Comparison of ENCODE assay signal across 8 cellular contexts in genomic region chr10:95290801-95291633, GRCh38. TPM values are rescaled to one million over a fixed set of nuclear protein-coding genes. Genes with fewer than 3 reads are reported as not detected.
DNase-seq lines count a peak whose midpoint lies in the region; ATAC-seq, FAIRE-seq and TF ChIP-seq lines count a peak whose summit lies in the region.

Gene PDLIM1 (minus strand): TSS chr10:95291003. CDS start chr10:95290915, 88 bp downstream.

- H3K4me2 ChIP-seq in hepatocyte = peak within 1 kb of the TSS; percentile 78

- no peaks in the 10 kb centered on the region for H3K36me3 ChIP-seq in Peyer's patch
- no peaks in the 10 kb centered on the region for H3K36me3 ChIP-seq in ascending aorta
- H3K36me3 ChIP-seq in hepatocyte (replicated peaks; ENCODE audit: insufficient read depth, low read depth) = no peaks in the 10 kb centered on the region
- no peaks in the 10 kb centered on the region for H3K36me3 ChIP-seq in sigmoid colon

- H2AFZ ChIP-seq in hepatocyte = peak within 1 kb of the TSS; percentile 79

- peaks cover 44% of the 10 kb centered on the region for H3K79me2 ChIP-seq in hepatocyte

- intact Hi-C loops in ascending aorta (cut with DNase I) (loop anchor here (1.0 to 2.0 kb wide), 3 partner anchors 16 to 44 kb away; no protein-coding TSS in a partner anchor), sigmoid colon (cut with DNase I) (loop anchor here (5.0 kb wide), 1 partner anchor 44 kb away; no protein-coding TSS in a partner anchor)

- H3K4me1 ChIP-seq in Peyer's patch = peaks cover 0 to 49% (median 20%) of the 10 kb centered on the region in 4 donors
- peaks cover 8 to 32% of the 10 kb centered on the region in 2 donors for H3K4me1 ChIP-seq in ascending aorta
- H3K4me1 ChIP-seq in hepatocyte (ENCODE audit: insufficient read depth) = peaks cover 20% of the 10 kb centered on the region
- H3K4me1 ChIP-seq in sigmoid colon = peaks cover 0 to 51% (median 9%) of the 10 kb centered on the region in 4 donors

- TF ChIP-seq POLR2A in Peyer's patch (IDR thresholded peaks at IDR 0.05) = peak; percentile 97 to 98
- peak in 1 of 2 donors; percentile 56 for TF ChIP-seq POLR2A in sigmoid colon (IDR thresholded peaks at IDR 0.05)

- TF ChIP-seq CTCF in D721Med (IDR thresholded peaks at IDR 0.05; ENCODE audit: insufficient read depth, missing control alignments) = no peak
- peak in 5 of 6 experiments; percentile 2 to 57 (median 55) for TF ChIP-seq CTCF in Peyer's patch (IDR thresholded peaks at IDR 0.05)
- peak; percentile 29 to 69 (median 44) for TF ChIP-seq CTCF in ascending aorta (IDR thresholded peaks at IDR 0.05)
- TF ChIP-seq CTCF in hepatocyte (IDR thresholded peaks at IDR 0.05; ENCODE audit: poor library complexity) = peak; percentile 22
- peak in 2 of 4 experiments; percentile 18 to 32 for TF ChIP-seq CTCF in sigmoid colon (IDR thresholded peaks at IDR 0.05)

- H3K4me3 ChIP-seq in Peyer's patch (peak within 1 kb of the TSS; percentile 79 to 94 (median 86)), ascending aorta (peak within 1 kb of the TSS; percentile 98 to 99), hepatocyte (peak within 1 kb of the TSS; percentile 94), sigmoid colon (peak within 1 kb of the TSS; percentile 68 to 86 (median 70))

- H3K9me3 ChIP-seq in Peyer's patch (no peaks in the 10 kb centered on the region), ascending aorta (no peaks in the 10 kb centered on the region), hepatocyte (ENCODE audit: low read depth) (no peaks in the 10 kb centered on the region), sigmoid colon (no peaks in the 10 kb centered on the region)

- TF ChIP-seq EP300 in sigmoid colon (IDR thresholded peaks at IDR 0.05) = no peak

- WGBS in hepatocyte (ENCODE audit: low lambda C conversion rate, missing lambda C conversion rate) = 17% methylated on average over 52 of the region's 82 CpGs
- WGBS in sigmoid colon, 2 donors = 7 to 8% methylated on average over 82 of the region's 82 CpGs

- DNase-seq in D721Med (ENCODE audit: insufficient read length, low spot score) (peak; percentile 78), Peyer's patch (peak; percentile 75 to 92 (median 91)), ascending aorta (ENCODE audit: low spot score in 2 of 2) (peak in 1 of 2 donors; percentile 86), hepatocyte (ENCODE audit: low spot score) (peak; percentile 93), sigmoid colon (peak; percentile 82)

- H3K9me2 ChIP-seq in hepatocyte (replicated peaks; ENCODE audit: insufficient read depth) = no peaks in the 10 kb centered on the region

- H4K20me1 ChIP-seq in hepatocyte (ENCODE audit: insufficient read depth, poor library complexity, severe bottlenecking) = peaks cover 6% of the 10 kb centered on the region

- H3K27me3 ChIP-seq in Peyer's patch (no peaks in the 10 kb centered on the region), ascending aorta (no peaks in the 10 kb centered on the region), hepatocyte (no peaks in the 10 kb centered on the region), sigmoid colon (peaks cover 0 to 24% (median 5%) of the 10 kb centered on the region in 3 donors)

- H3K27ac ChIP-seq in Peyer's patch (peak within 1 kb of the TSS; percentile 91 to 99 (median 96)), ascending aorta (peak within 1 kb of the TSS; percentile 88 to 89), hepatocyte (peak within 1 kb of the TSS; percentile 92), sigmoid colon (peak within 1 kb of the TSS; percentile 68 to 81 (median 75))

- ATAC-seq in GM19397 (IDR thresholded peaks at IDR 0.05; ENCODE audit: unreplicated experiment) = peak; percentile 49
- peak; percentile 31 for ATAC-seq in HG03457 (IDR thresholded peaks at IDR 0.05; ENCODE audit: unreplicated experiment)
- no peak for ATAC-seq in GM18870 (IDR thresholded peaks at IDR 0.05; ENCODE audit: unreplicated experiment)

- FAIRE-seq in D721Med (lab: Jason Lieb, UNC) = no peak

RNA-seq across cellular contexts. Expression of gene PDLIM1, which starts in this region (rescaled TPM):
- total RNA-seq in Peyer's patch (100 to 1,000 TPM; 180 to 351 (median 240) TPM), ascending aorta (191 TPM), hepatocyte (58.2 and 61.0 TPM in 2 replicates), sigmoid colon (10 to 100 TPM; 27.8 to 75.3 (median 43.9) TPM)
- polyA plus RNA-seq in hepatocyte (176 TPM in 2 replicates), sigmoid colon (100 to 1,000 TPM; 197 to 488 (median 377) TPM)
